In genomic region chr3:184568918-184569829, GRCh38 we compare ENCODE assay signal across 8 cellular contexts. TPM values are rescaled to one million over a fixed set of nuclear protein-coding genes. Genes with fewer than 3 reads are reported as not detected.
DNase-seq lines count a peak whose midpoint lies in the region; ATAC-seq, FAIRE-seq and TF ChIP-seq lines count a peak whose summit lies in the region.

No MANE protein-coding gene starts in this region.

- no peak overlapping the region for H3K27ac ChIP-seq in ACC112 (ENCODE audit: low read depth, low read length)
- no peak overlapping the region for H3K27ac ChIP-seq in ectodermal cell (ENCODE audit: insufficient read depth, low read depth, low read length, poor library complexity, severe bottlenecking)
- H3K27ac ChIP-seq in right lobe of liver = no peak overlapping the region

- intact Hi-C loops in right lobe of liver (cut with DNase I) = no loop called here

- no peaks in the 10 kb centered on the region for H3K4me1 Mint-ChIP-seq in stimulated activated effector memory CD8-positive, alpha-beta T cell treated with anti-CD3 and anti-CD28 coated beads, Interleukin-12 subunit alpha, Interleukin-12 subunit beta, amount 100 ng/mL, for 72 hours

- no peak overlapping the region for H3K27ac Mint-ChIP-seq in stimulated activated effector memory CD8-positive, alpha-beta T cell treated with anti-CD3 and anti-CD28 coated beads, Interleukin-12 subunit alpha, Interleukin-12 subunit beta, amount 100 ng/mL, for 72 hours

- H3K4me3 ChIP-seq in ACC112 (ENCODE audit: low read depth, low read length) (peak overlapping the region; percentile 81), H7 (ENCODE audit: insufficient read depth, low read depth, low read length) (peak overlapping the region; percentile 62), ectodermal cell (ENCODE audit: insufficient read depth, low read depth, low read length) (peak overlapping the region; percentile 47), right lobe of liver (peak overlapping the region; percentile 16 to 42 (median 36))

- WGBS in ectodermal cell, 2 experiments = 1% methylated on average over 63 to 66 of the region's 68 CpGs
- WGBS in right lobe of liver (ENCODE audit: insufficient coverage, low coverage, low lambda C conversion rate, missing lambda C conversion rate) = 3% methylated on average over 16 of the region's 68 CpGs

- no peaks in the 10 kb centered on the region for H3K9me3 Mint-ChIP-seq in stimulated activated effector memory CD8-positive, alpha-beta T cell treated with anti-CD3 and anti-CD28 coated beads, Interleukin-12 subunit alpha, Interleukin-12 subunit beta, amount 100 ng/mL, for 72 hours

- peaks cover 11% of the 10 kb centered on the region for H3K4me1 ChIP-seq in ACC112 (ENCODE audit: control insufficient read depth, insufficient read depth, low read length, unreplicated experiment)
- H3K4me1 ChIP-seq in ectodermal cell (ENCODE audit: control insufficient read depth, insufficient read depth, low read length) = peaks cover 52% of the 10 kb centered on the region
- H3K4me1 ChIP-seq in right lobe of liver = peaks cover 0 to 8% (median 0%) of the 10 kb centered on the region in 4 donors

- FAIRE-seq in GM12892 (lab: Jason Lieb, UNC) = no peak

- H3K27me3 ChIP-seq in ACC112 (ENCODE audit: insufficient read depth, low read length) (no peaks in the 10 kb centered on the region), H7 (ENCODE audit: control insufficient read depth, insufficient read depth, low read length) (peaks cover 86% of the 10 kb centered on the region), ectodermal cell (ENCODE audit: control insufficient read depth, insufficient read depth, low read length, poor library complexity, severe bottlenecking) (peaks cover 70% of the 10 kb centered on the region), right lobe of liver (no peaks in the 10 kb centered on the region)

- no peaks in the 10 kb centered on the region for H3K36me3 Mint-ChIP-seq in stimulated activated effector memory CD8-positive, alpha-beta T cell treated with anti-CD3 and anti-CD28 coated beads, Interleukin-12 subunit alpha, Interleukin-12 subunit beta, amount 100 ng/mL, for 72 hours

- H3K9me3 ChIP-seq in ectodermal cell (ENCODE audit: control insufficient read depth, low read length) (no peaks in the 10 kb centered on the region), right lobe of liver (no peaks in the 10 kb centered on the region)

- no peaks in the 10 kb centered on the region for H3K79me2 ChIP-seq in ACC112 (ENCODE audit: control insufficient read depth, insufficient read depth, low read length, unreplicated experiment)

- peak overlapping the region; percentile 25 for H3K4me3 Mint-ChIP-seq in stimulated activated effector memory CD8-positive, alpha-beta T cell treated with anti-CD3 and anti-CD28 coated beads, Interleukin-12 subunit alpha, Interleukin-12 subunit beta, amount 100 ng/mL, for 72 hours

- DNase-seq in H7 = peak; percentile 88
- DNase-seq in SW480 (ENCODE audit: low spot score) = peak; percentile 46
- peak in 2 of 3 donors; percentile 54 to 65 for DNase-seq in right lobe of liver
- no peak for DNase-seq in stimulated activated effector memory CD8-positive, alpha-beta T cell treated with anti-CD3 and anti-CD28 coated beads, Interleukin-12 subunit alpha, Interleukin-12 subunit beta, amount 100 ng/mL, for 72 hours (ENCODE audit: low spot score in 2 of 2)
- no peak for DNase-seq in GM12892 (ENCODE audit: insufficient read length)
- no peak for DNase-seq in kidney glomerular epithelial cell (lab: John Stamatoyannopoulos, UW)

- H2AFZ ChIP-seq in ACC112 (ENCODE audit: low read length, unreplicated experiment) = peak overlapping the region; percentile 15

- H3K36me3 ChIP-seq in ACC112 (ENCODE audit: insufficient read depth, low read length) (no peaks in the 10 kb centered on the region), H7 (replicated peaks; ENCODE audit: control insufficient read depth, insufficient read depth, low read length) (no peaks in the 10 kb centered on the region), ectodermal cell (ENCODE audit: control insufficient read depth, insufficient read depth, low read length) (no peaks in the 10 kb centered on the region), right lobe of liver (no peaks in the 10 kb centered on the region)

- peak; percentile 68 to 79 (median 72) for ATAC-seq in right lobe of liver
- ATAC-seq in stimulated activated effector memory CD8-positive, alpha-beta T cell treated with anti-CD3 and anti-CD28 coated beads, Interleukin-12 subunit alpha, Interleukin-12 subunit beta, amount 100 ng/mL, for 72 hours = no peak

- TF ChIP-seq POLR2A in right lobe of liver (IDR thresholded peaks at IDR 0.05) (no peak), GM12892 (IDR thresholded peaks at IDR 0.05; ENCODE audit: low read depth, low read length) (no peak)

- TF ChIP-seq CTCF in right lobe of liver (IDR thresholded peaks at IDR 0.05) = no peak

RNA-seq across cellular contexts. Expression of gene EPHB3, which starts 7.6 kb away (rescaled TPM):
- total RNA-seq in H7 (2014; rRNA removed; shearing (Covaris generic)) = 8.4 and 11.1 TPM in 2 replicates
- polyA plus RNA-seq in ectodermal cell (2013, experiment 1 of 4) = 4.5 TPM
- 3.9 TPM for polyA plus RNA-seq in ectodermal cell (2013, experiment 2 of 4)
- 4.7 TPM for polyA plus RNA-seq in ectodermal cell (2013, experiment 3 of 4)
- 4.4 TPM for polyA plus RNA-seq in ectodermal cell (2013, experiment 4 of 4)
- under 1 TPM; 0.12 to 0.71 (median 0.37) TPM for total RNA-seq in right lobe of liver
- not detected for polyA plus RNA-seq in GM12892 (2012; ENCODE audit: missing spikeins)

Comparison
In these comparisons a context has a peak if more than half of its experiments do, and no peak if none do; other contexts are left out.
1. DNase-seq: peak in H7 (single experiment), SW480 (single experiment) and right lobe of liver (2 of 3); none in stimulated activated effector memory CD8-positive, alpha-beta T cell treated with anti-CD3 and anti-CD28 coated beads, Interleukin-12 subunit alpha, Interleukin-12 subunit beta, amount 100 ng/mL, for 72 hours (0 of 2), GM12892 (single experiment) and kidney glomerular epithelial cell (single experiment).
2. Peak in every context shown above with its lines, with median percentiles within 50 percentile points of each other: H3K4me3 ChIP-seq.